1 cellular context compared by ENCODE assay signal in genomic region chr6:3251462-3252314, GRCh38.
A peak's percentile ranks its signal among the peaks of the same experiment; 100 is the strongest.
TF ChIP-seq lines count a peak whose summit lies in the region.

No MANE protein-coding gene starts in this region.

TF ChIP-seq in HEK293, 187 proteins besides CTCF, POLR2A, EP300 and RAD21 (continued from another document and continues in another):
- TF ChIP-seq ZNF692 (tag by site-specific recombination; IDR thresholded peaks at IDR 0.05) (0 out of 2 replicates have a peak, but pooled peaks have one; percentile 26), ZNF747 (tag by site-specific recombination; IDR thresholded peaks at IDR 0.05) (no peak), BCL11A (tag by site-specific recombination; IDR thresholded peaks at IDR 0.05; ENCODE audit: low read depth) (no peak), PRDM2 (tag by site-specific recombination; IDR thresholded peaks at IDR 0.05; ENCODE audit: borderline replicate concordance) (no peak), ZNF645 (tag by site-specific recombination; IDR thresholded peaks at IDR 0.05) (no peak), ZNF202 (tag by site-specific recombination; IDR thresholded peaks at IDR 0.05; ENCODE audit: borderline replicate concordance) (no peak), ZNF423 (tag by site-specific recombination; IDR thresholded peaks at IDR 0.05) (no peak), ZNF521 (tag by site-specific recombination; IDR thresholded peaks at IDR 0.05) (no peak), KLF1 (tag by site-specific recombination; IDR thresholded peaks at IDR 0.05) (peak; percentile 94), ZNF677 (tag by site-specific recombination; IDR thresholded peaks at IDR 0.05) (no peak), RBAK (tag by site-specific recombination; IDR thresholded peaks at IDR 0.05) (no peak), ZNF175 (tag by site-specific recombination; IDR thresholded peaks at IDR 0.05) (no peak), YY2 (tag by site-specific recombination; IDR thresholded peaks at IDR 0.05) (no peak), ZNF133 (tag by site-specific recombination; IDR thresholded peaks at IDR 0.05) (no peak), SP7 (tag by site-specific recombination; IDR thresholded peaks at IDR 0.05) (peak; percentile 52; the same call in 1 of the 2 replicates), KLF9 (tag by site-specific recombination; IDR thresholded peaks at IDR 0.05; ENCODE audit: low read depth) (no peak), ZNF350 (tag by site-specific recombination; IDR thresholded peaks at IDR 0.05) (no peak), IKZF3 (tag by site-specific recombination; IDR thresholded peaks at IDR 0.05) (0 out of 2 replicates have a peak, but pooled peaks have one; percentile 28), KLF8 (tag by site-specific recombination; IDR thresholded peaks at IDR 0.05) (peak; percentile 97), ZNF223 (tag by site-specific recombination; IDR thresholded peaks at IDR 0.05) (no peak), ZBTB21 (tag by site-specific recombination; IDR thresholded peaks at IDR 0.05) (no peak), ZNF16 (tag by site-specific recombination; IDR thresholded peaks at IDR 0.05; ENCODE audit: low read depth) (no peak), ZNF623 (tag by site-specific recombination; IDR thresholded peaks at IDR 0.05) (no peak), ZNF292 (tag by site-specific recombination; IDR thresholded peaks at IDR 0.05; ENCODE audit: borderline replicate concordance, low read depth) (no peak), KLF7 (tag by site-specific recombination; IDR thresholded peaks at IDR 0.05; ENCODE audit: borderline replicate concordance) (peak; percentile 99), ZBTB8A (tag by site-specific recombination; IDR thresholded peaks at IDR 0.05) (peak; percentile 65), ZNF433 (tag by site-specific recombination; IDR thresholded peaks at IDR 0.05; ENCODE audit: low read depth) (no peak), KLF10 (tag by site-specific recombination; IDR thresholded peaks at IDR 0.05) (peak; percentile 56; the same call in 1 of the 2 replicates), ZIC2 (tag by site-specific recombination; IDR thresholded peaks at IDR 0.05) (no peak), ZNF335 (tag by site-specific recombination; conservative IDR thresholded peaks at IDR 0.05) (peak; percentile 37), ZNF596 (tag by site-specific recombination; IDR thresholded peaks at IDR 0.05) (no peak), ZBTB20 (tag by site-specific recombination; IDR thresholded peaks at IDR 0.05) (no peak), ZNF560 (tag by site-specific recombination; IDR thresholded peaks at IDR 0.05; ENCODE audit: borderline replicate concordance) (no peak), ZNF561 (tag by site-specific recombination; IDR thresholded peaks at IDR 0.05; ENCODE audit: borderline replicate concordance) (peak; percentile 93), GLI4 (tag by site-specific recombination; IDR thresholded peaks at IDR 0.05) (no peak)
- TF ChIP-seq, protein P1, sequence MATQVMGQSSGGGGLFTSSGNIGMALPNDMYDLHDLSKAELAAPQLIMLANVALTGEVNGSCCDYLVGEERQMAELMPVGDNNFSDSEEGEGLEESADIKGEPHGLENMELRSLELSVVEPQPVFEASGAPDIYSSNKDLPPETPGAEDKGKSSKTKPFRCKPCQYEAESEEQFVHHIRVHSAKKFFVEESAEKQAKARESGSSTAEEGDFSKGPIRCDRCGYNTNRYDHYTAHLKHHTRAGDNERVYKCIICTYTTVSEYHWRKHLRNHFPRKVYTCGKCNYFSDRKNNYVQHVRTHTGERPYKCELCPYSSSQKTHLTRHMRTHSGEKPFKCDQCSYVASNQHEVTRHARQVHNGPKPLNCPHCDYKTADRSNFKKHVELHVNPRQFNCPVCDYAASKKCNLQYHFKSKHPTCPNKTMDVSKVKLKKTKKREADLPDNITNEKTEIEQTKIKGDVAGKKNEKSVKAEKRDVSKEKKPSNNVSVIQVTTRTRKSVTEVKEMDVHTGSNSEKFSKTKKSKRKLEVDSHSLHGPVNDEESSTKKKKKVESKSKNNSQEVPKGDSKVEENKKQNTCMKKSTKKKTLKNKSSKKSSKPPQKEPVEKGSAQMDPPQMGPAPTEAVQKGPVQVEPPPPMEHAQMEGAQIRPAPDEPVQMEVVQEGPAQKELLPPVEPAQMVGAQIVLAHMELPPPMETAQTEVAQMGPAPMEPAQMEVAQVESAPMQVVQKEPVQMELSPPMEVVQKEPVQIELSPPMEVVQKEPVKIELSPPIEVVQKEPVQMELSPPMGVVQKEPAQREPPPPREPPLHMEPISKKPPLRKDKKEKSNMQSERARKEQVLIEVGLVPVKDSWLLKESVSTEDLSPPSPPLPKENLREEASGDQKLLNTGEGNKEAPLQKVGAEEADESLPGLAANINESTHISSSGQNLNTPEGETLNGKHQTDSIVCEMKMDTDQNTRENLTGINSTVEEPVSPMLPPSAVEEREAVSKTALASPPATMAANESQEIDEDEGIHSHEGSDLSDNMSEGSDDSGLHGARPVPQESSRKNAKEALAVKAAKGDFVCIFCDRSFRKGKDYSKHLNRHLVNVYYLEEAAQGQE (tag by site-specific recombination; IDR thresholded peaks at IDR 0.05) = no peak
- TF ChIP-seq, protein P2, sequence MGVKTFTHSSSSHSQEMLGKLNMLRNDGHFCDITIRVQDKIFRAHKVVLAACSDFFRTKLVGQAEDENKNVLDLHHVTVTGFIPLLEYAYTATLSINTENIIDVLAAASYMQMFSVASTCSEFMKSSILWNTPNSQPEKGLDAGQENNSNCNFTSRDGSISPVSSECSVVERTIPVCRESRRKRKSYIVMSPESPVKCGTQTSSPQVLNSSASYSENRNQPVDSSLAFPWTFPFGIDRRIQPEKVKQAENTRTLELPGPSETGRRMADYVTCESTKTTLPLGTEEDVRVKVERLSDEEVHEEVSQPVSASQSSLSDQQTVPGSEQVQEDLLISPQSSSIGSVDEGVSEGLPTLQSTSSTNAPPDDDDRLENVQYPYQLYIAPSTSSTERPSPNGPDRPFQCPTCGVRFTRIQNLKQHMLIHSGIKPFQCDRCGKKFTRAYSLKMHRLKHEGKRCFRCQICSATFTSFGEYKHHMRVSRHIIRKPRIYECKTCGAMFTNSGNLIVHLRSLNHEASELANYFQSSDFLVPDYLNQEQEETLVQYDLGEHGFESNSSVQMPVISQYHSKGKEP (tag by site-specific recombination; IDR thresholded peaks at IDR 0.05) = 0 out of 2 replicates have a peak, but pooled peaks have one; percentile 15
- TF ChIP-seq, protein P3, sequence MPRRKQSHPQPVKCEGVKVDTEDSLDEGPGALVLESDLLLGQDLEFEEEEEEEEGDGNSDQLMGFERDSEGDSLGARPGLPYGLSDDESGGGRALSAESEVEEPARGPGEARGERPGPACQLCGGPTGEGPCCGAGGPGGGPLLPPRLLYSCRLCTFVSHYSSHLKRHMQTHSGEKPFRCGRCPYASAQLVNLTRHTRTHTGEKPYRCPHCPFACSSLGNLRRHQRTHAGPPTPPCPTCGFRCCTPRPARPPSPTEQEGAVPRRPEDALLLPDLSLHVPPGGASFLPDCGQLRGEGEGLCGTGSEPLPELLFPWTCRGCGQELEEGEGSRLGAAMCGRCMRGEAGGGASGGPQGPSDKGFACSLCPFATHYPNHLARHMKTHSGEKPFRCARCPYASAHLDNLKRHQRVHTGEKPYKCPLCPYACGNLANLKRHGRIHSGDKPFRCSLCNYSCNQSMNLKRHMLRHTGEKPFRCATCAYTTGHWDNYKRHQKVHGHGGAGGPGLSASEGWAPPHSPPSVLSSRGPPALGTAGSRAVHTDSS (tag by site-specific recombination; IDR thresholded peaks at IDR 0.05) = no peak
- TF ChIP-seq, protein P4, sequence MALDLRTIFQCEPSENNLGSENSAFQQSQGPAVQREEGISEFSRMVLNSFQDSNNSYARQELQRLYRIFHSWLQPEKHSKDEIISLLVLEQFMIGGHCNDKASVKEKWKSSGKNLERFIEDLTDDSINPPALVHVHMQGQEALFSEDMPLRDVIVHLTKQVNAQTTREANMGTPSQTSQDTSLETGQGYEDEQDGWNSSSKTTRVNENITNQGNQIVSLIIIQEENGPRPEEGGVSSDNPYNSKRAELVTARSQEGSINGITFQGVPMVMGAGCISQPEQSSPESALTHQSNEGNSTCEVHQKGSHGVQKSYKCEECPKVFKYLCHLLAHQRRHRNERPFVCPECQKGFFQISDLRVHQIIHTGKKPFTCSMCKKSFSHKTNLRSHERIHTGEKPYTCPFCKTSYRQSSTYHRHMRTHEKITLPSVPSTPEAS (tag by site-specific recombination; IDR thresholded peaks at IDR 0.05) = no peak
- TF ChIP-seq, protein P5, sequence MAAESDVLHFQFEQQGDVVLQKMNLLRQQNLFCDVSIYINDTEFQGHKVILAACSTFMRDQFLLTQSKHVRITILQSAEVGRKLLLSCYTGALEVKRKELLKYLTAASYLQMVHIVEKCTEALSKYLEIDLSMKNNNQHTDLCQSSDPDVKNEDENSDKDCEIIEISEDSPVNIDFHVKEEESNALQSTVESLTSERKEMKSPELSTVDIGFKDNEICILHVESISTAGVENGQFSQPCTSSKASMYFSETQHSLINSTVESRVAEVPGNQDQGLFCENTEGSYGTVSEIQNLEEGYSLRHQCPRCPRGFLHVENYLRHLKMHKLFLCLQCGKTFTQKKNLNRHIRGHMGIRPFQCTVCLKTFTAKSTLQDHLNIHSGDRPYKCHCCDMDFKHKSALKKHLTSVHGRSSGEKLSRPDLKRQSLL (tag by site-specific recombination; IDR thresholded peaks at IDR 0.05) = peak; percentile 84
- TF ChIP-seq, protein P6, sequence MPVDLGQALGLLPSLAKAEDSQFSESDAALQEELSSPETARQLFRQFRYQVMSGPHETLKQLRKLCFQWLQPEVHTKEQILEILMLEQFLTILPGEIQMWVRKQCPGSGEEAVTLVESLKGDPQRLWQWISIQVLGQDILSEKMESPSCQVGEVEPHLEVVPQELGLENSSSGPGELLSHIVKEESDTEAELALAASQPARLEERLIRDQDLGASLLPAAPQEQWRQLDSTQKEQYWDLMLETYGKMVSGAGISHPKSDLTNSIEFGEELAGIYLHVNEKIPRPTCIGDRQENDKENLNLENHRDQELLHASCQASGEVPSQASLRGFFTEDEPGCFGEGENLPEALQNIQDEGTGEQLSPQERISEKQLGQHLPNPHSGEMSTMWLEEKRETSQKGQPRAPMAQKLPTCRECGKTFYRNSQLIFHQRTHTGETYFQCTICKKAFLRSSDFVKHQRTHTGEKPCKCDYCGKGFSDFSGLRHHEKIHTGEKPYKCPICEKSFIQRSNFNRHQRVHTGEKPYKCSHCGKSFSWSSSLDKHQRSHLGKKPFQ (tag by site-specific recombination; IDR thresholded peaks at IDR 0.05) = no peak
- TF ChIP-seq, protein P7, sequence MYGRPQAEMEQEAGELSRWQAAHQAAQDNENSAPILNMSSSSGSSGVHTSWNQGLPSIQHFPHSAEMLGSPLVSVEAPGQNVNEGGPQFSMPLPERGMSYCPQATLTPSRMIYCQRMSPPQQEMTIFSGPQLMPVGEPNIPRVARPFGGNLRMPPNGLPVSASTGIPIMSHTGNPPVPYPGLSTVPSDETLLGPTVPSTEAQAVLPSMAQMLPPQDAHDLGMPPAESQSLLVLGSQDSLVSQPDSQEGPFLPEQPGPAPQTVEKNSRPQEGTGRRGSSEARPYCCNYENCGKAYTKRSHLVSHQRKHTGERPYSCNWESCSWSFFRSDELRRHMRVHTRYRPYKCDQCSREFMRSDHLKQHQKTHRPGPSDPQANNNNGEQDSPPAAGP (tag by site-specific recombination; IDR thresholded peaks at IDR 0.05) = no peak
